In genomic region chr11:64286801-64287159, GRCh38 we compare ENCODE assay signal across 13 cellular contexts. TPM values are rescaled to one million over a fixed set of nuclear protein-coding genes. Genes with fewer than 3 reads are reported as not detected.
A peak's percentile ranks its signal among the peaks of the same experiment; 100 is the strongest.
DNase-seq lines count a peak whose midpoint lies in the region; ATAC-seq and TF ChIP-seq lines count a peak whose summit lies in the region.
"Had no signal": no experiment of that assay in that cellular context is flagged by ENCODE, and none has a peak within 500 bp of the region (broad histone marks: within the 10 kb centered on the region; RNA-seq: fewer than 3 reads in every experiment).

No MANE protein-coding gene starts in this region.

- H4K8ac ChIP-seq in IMR-90 (ENCODE audit: low read depth in 2 of 2, low read length in 2 of 2), result 0 out of 4 replicates have a peak overlapping the region, but pooled peaks of 1 of the 2 experiments have one; percentile 91

- no peak for TF ChIP-seq CTCF in SK-N-SH (IDR thresholded peaks at IDR 0.05)
- TF ChIP-seq CTCF in IMR-90 (conservative IDR thresholded peaks at IDR 0.05; ENCODE audit: low read depth, low read length), result no peak
- TF ChIP-seq CTCF in neural progenitor cell (IDR thresholded peaks at IDR 0.05), result no peak

- H3K9me3 Mint-ChIP-seq in activated naive CD8-positive, alpha-beta T cell treated with anti-CD3 and anti-CD28 coated beads, Interleukin-2, amount 50 U/mL, for 24 hours, result no peaks in the 10 kb centered on the region
- peaks cover 2% of the 10 kb centered on the region for H3K9me3 Mint-ChIP-seq in neural progenitor cell

- H2AK5ac ChIP-seq in IMR-90 (ENCODE audit: low read depth, low read length), result 0 out of 2 replicates have a peak overlapping the region, but pooled peaks have one; percentile 95

- H3K36me3 ChIP-seq in SK-N-SH (replicated peaks in 1 of 2; ENCODE audit: control insufficient read depth in 1 of 2, insufficient read depth in 2 of 2, low read length in 1 of 2) (peaks cover 0 to 6% of the 10 kb centered on the region in 2 experiments), IMR-90 (ENCODE audit: control insufficient read depth, insufficient read depth, low read length) (peaks cover 4% of the 10 kb centered on the region; the same call in 1 of the 2 replicates), neural progenitor cell (no peaks in the 10 kb centered on the region)

- no peak overlapping the region for H3K4ac ChIP-seq in IMR-90 (ENCODE audit: low read depth, low read length)

- no peak for TF ChIP-seq EP300 in SK-N-SH (IDR thresholded peaks at IDR 0.05; ENCODE audit: borderline replicate concordance in 1 of 2, low read depth in 1 of 2, low read length in 1 of 2)

- no peak overlapping the region for H3K14ac ChIP-seq in IMR-90 (replicated peaks; ENCODE audit: low read depth, low read length)

- H2AFZ ChIP-seq in SK-N-SH (ENCODE audit: low read depth), result no peak overlapping the region
- H2AFZ ChIP-seq in IMR-90 (replicated peaks; ENCODE audit: low read length, poor library complexity), result peak overlapping the region; percentile 93
- H2AFZ ChIP-seq in neural progenitor cell (replicated peaks), result no peak overlapping the region

- H3K56ac ChIP-seq in IMR-90 (ENCODE audit: extremely low read depth, insufficient read depth, low read length), result no peak overlapping the region

- ATAC-seq in SK-N-SH treated with all-trans-retinoic acid at 6 μM for 48 hours (no peak), IMR-90 (ENCODE audit: low read depth) (no peak), GM19035 (IDR thresholded peaks at IDR 0.05; ENCODE audit: unreplicated experiment) (no peak)
- ATAC-seq in activated naive CD8-positive, alpha-beta T cell treated with anti-CD3 and anti-CD28 coated beads, Interleukin-2, amount 50 U/mL, for 24 hours, result no peak

- H2BK15ac ChIP-seq in IMR-90 (ENCODE audit: low read depth, low read length), result no peak overlapping the region

- H3K9me2 ChIP-seq in SK-N-SH, result no peaks in the 10 kb centered on the region

- H2AK9ac ChIP-seq in IMR-90 (replicated peaks; ENCODE audit: low read depth, low read length, poor library complexity), result peak overlapping the region; percentile 99

- H3K9me1 ChIP-seq in IMR-90 (ENCODE audit: insufficient read depth, low read length), result peaks cover 5% of the 10 kb centered on the region; the same call in 1 of the 2 replicates

- H3K4me1 Mint-ChIP-seq in activated naive CD8-positive, alpha-beta T cell treated with anti-CD3 and anti-CD28 coated beads, Interleukin-2, amount 50 U/mL, for 24 hours, result peaks cover 21% of the 10 kb centered on the region
- peaks cover 20% of the 10 kb centered on the region for H3K4me1 Mint-ChIP-seq in neural progenitor cell

- CTCF ChIA-PET in SK-N-SH (lab: Yijun Ruan, JAX) (interaction anchor here (1.0 to 12.2 kb wide), 5 partner anchors 15 to 364 kb away, joined by 3 to 196 read pairs (median 4); partner anchors contain the start of genes CATSPERZ and ESRRA), IMR-90 (lab: Yijun Ruan, JAX) (no interaction called here)

- peaks cover 5% of the 10 kb centered on the region for H3K36me3 Mint-ChIP-seq in activated naive CD8-positive, alpha-beta T cell treated with anti-CD3 and anti-CD28 coated beads, Interleukin-2, amount 50 U/mL, for 24 hours (ENCODE audit: low read depth)
- peaks cover 7% of the 10 kb centered on the region for H3K36me3 Mint-ChIP-seq in neural progenitor cell

- no TSS peak for BruUV-seq in IMR-90 (replicated peaks; lab: Mats Ljungman, UMichigan)

- POLR2A ChIA-PET in SK-N-SH (lab: Yijun Ruan, JAX), result no interaction called here
- POLR2A ChIA-PET in IMR-90 (lab: Charles Lee; ENCODE audit: unreplicated experiment), result no interaction called here

- H4K91ac ChIP-seq in IMR-90 (ENCODE audit: insufficient read depth, low read depth, low read length), result no peak overlapping the region

- H3K4me2 ChIP-seq in SK-N-SH (peak overlapping the region; percentile 100), IMR-90 (ENCODE audit: low read depth, low read length) (no peak overlapping the region), neural progenitor cell (no peak overlapping the region)

- no peak for TF ChIP-seq RAD21 in SK-N-SH (IDR thresholded peaks at IDR 0.05; ENCODE audit: low read length)
- TF ChIP-seq RAD21 in IMR-90 (IDR thresholded peaks at IDR 0.05; ENCODE audit: low read length), result no peak

- peak overlapping the region; percentile 80 for H3K4me3 Mint-ChIP-seq in activated naive CD8-positive, alpha-beta T cell treated with anti-CD3 and anti-CD28 coated beads, Interleukin-2, amount 50 U/mL, for 24 hours
- peak overlapping the region; percentile 87 for H3K4me3 Mint-ChIP-seq in neural progenitor cell

- dilution Hi-C loops in IMR-90 (cut with HindIII; ENCODE audit: low sequenced_read_pairs, unreplicated experiment), result no loop called here

- peaks cover 15 to 39% of the 10 kb centered on the region in 2 experiments for H3K79me1 ChIP-seq in IMR-90 (ENCODE audit: low read depth in 1 of 2, low read length in 2 of 2)

- H3K4me1 ChIP-seq in SK-N-SH (ENCODE audit: control insufficient read depth in 1 of 2, insufficient read depth in 2 of 2, low read depth in 1 of 2, low read length in 1 of 2) (peaks cover 8 to 29% of the 10 kb centered on the region in 2 experiments; a peak in 2 of 4 replicates), IMR-90 (ENCODE audit: control insufficient read depth, insufficient read depth, low read length) (peaks cover 10% of the 10 kb centered on the region), neural progenitor cell (peaks cover 9% of the 10 kb centered on the region)

- peak overlapping the region in 1 of 2 experiments; percentile 95; a peak in 2 of 4 replicates for H3K4me3 ChIP-seq in SK-N-SH (ENCODE audit: low read depth in 2 of 2, low read length in 1 of 2)
- H3K4me3 ChIP-seq in IMR-90 (ENCODE audit: insufficient read depth, low read depth, low read length), result no peak overlapping the region
- no peak overlapping the region for H3K4me3 ChIP-seq in neural progenitor cell

- TF ChIP-seq POLR2A in IMR-90 (IDR thresholded peaks at IDR 0.05; ENCODE audit: low read depth, low read length), result no peak

- no peaks in the 10 kb centered on the region for H4K20me1 ChIP-seq in SK-N-SH (ENCODE audit: insufficient read depth)
- peaks cover 5% of the 10 kb centered on the region; the same call in 1 of the 2 replicates for H4K20me1 ChIP-seq in IMR-90 (ENCODE audit: insufficient read depth, low read length)
- peaks cover 18% of the 10 kb centered on the region for H4K20me1 ChIP-seq in neural progenitor cell (ENCODE audit: low read depth)

- H3K79me2 ChIP-seq in SK-N-SH (ENCODE audit: insufficient read depth), result peaks cover 28% of the 10 kb centered on the region
- peaks cover 3% of the 10 kb centered on the region for H3K79me2 ChIP-seq in neural progenitor cell (ENCODE audit: low read depth)

- H3K9ac ChIP-seq in SK-N-SH (no peak overlapping the region), IMR-90 (ENCODE audit: low read depth, low read length) (no peak overlapping the region), neural progenitor cell (no peak overlapping the region)

- DNase-seq in SK-N-SH (no peak), IMR-90 (no peak), neural progenitor cell (ENCODE audit: low spot score) (no peak), ecto neural progenitor cell (ENCODE audit: low spot score) (no peak), NCI-H1105 (lab: John Stamatoyannopoulos, UW) (no peak)
- no peak for DNase-seq in activated naive CD8-positive, alpha-beta T cell treated with anti-CD3 and anti-CD28 coated beads, Interleukin-2, amount 50 U/mL, for 24 hours
- DNase-seq: EL, stomach had no signal

- no peak overlapping the region for H2BK5ac ChIP-seq in IMR-90 (ENCODE audit: low read depth, low read length, poor library complexity, severe bottlenecking)

- H2BK20ac ChIP-seq in IMR-90 (ENCODE audit: low read depth, low read length), result no peak overlapping the region

- H3F3A ChIP-seq in SK-N-SH (replicated peaks; ENCODE audit: insufficient read depth), result peaks cover 16% of the 10 kb centered on the region
- H3F3A ChIP-seq in neural progenitor cell (ENCODE audit: low read depth), result peaks cover 4% of the 10 kb centered on the region

- no peaks in the 10 kb centered on the region for H3K9me3 ChIP-seq in SK-N-SH
- no peaks in the 10 kb centered on the region for H3K9me3 ChIP-seq in IMR-90 (ENCODE audit: control insufficient read depth, insufficient read depth, low read length)
- H3K9me3 ChIP-seq in neural progenitor cell (ENCODE audit: low read depth), result no peaks in the 10 kb centered on the region
- H3K9me3 ChIP-seq: stomach had no signal

- peaks cover 9% of the 10 kb centered on the region; the same call in 1 of the 2 replicates for H3K27me3 ChIP-seq in SK-N-SH (ENCODE audit: insufficient read depth)
- peaks cover 18% of the 10 kb centered on the region for H3K27me3 ChIP-seq in IMR-90 (ENCODE audit: control insufficient read depth, insufficient read depth, low read length)
- H3K27me3 ChIP-seq in neural progenitor cell, result peaks cover 34% of the 10 kb centered on the region

- 95% methylated on average over 9 of the region's 9 CpGs for WGBS in SK-N-SH (ENCODE audit: low lambda C conversion rate)
- 80% methylated on average over 2 of the region's 9 CpGs; no CpG with 5 or more reads in 1 of the 2 experiments for WGBS in IMR-90 (ENCODE audit: extremely low coverage in 2 of 2, insufficient read length in 1 of 2), 2 experiments

- in situ Hi-C loops in IMR-90 (cut with MboI; ENCODE audit: low sequenced_read_pairs), result no loop called here

- intact Hi-C loops in IMR-90 (cut with micrococcal nuclease), result no loop called here

- H3K27ac ChIP-seq in SK-N-SH (ENCODE audit: low read depth in 2 of 2, low read length in 1 of 2) (no peak overlapping the region), IMR-90 (ENCODE audit: insufficient read depth, low read length) (no peak overlapping the region), neural progenitor cell (no peak overlapping the region)

- H2BK120ac ChIP-seq in IMR-90 (ENCODE audit: low read depth, low read length), result no peak overlapping the region

- no peak overlapping the region for H3K23ac ChIP-seq in IMR-90 (ENCODE audit: low read depth, low read length)

- peak overlapping the region; percentile 61 for H3K27ac Mint-ChIP-seq in activated naive CD8-positive, alpha-beta T cell treated with anti-CD3 and anti-CD28 coated beads, Interleukin-2, amount 50 U/mL, for 24 hours
- no peak overlapping the region for H3K27ac Mint-ChIP-seq in neural progenitor cell

- no peak overlapping the region for H4K5ac ChIP-seq in IMR-90 (ENCODE audit: low read depth, low read length)

- H3K18ac ChIP-seq in IMR-90 (ENCODE audit: low read depth, low read length), result no peak overlapping the region

- peaks cover 9% of the 10 kb centered on the region for H3K27me3 Mint-ChIP-seq in activated naive CD8-positive, alpha-beta T cell treated with anti-CD3 and anti-CD28 coated beads, Interleukin-2, amount 50 U/mL, for 24 hours
- peaks cover 30% of the 10 kb centered on the region for H3K27me3 Mint-ChIP-seq in neural progenitor cell (ENCODE audit: insufficient read depth, low read depth)

RNA-seq across cellular contexts. Expression of gene GPR137, which starts 1.1 kb away (rescaled TPM):
- polyA plus RNA-seq in SK-N-SH (2012; rRNA removed) (29.9 and 32.9 TPM in 2 replicates), IMR-90 (2012; rRNA removed) (26.0 and 31.8 TPM in 2 replicates)
- 14.3 and 21.2 TPM in 2 replicates for polyA plus RNA-seq in SK-N-SH (2012; cell fraction: cytosol; rRNA removed)
- polyA plus RNA-seq in SK-N-SH (2012; cell fraction: nucleus; rRNA removed), result 84.7 and 89.1 TPM in 2 replicates
- total RNA-seq in IMR-90 (2012; rRNA removed) (2.8 and 3.6 TPM in 2 replicates), neural progenitor cell (ENCODE audit: low replicate concordance) (4.9 and 30.8 TPM in 2 replicates)
- polyA plus RNA-seq in IMR-90 (2012; cell fraction: cytosol; rRNA removed), result 21.0 and 34.1 TPM in 2 replicates
- polyA plus RNA-seq in IMR-90 (2012; cell fraction: nucleus; rRNA removed; ENCODE audit: low replicate concordance), result 40.1 and 102 TPM in 2 replicates

RNA-seq across cellular contexts. Expression of gene BAD, which starts 2.3 kb away (rescaled TPM):
- polyA plus RNA-seq in SK-N-SH (2012; rRNA removed) (75.6 and 80.9 TPM in 2 replicates), IMR-90 (2012; rRNA removed) (68.0 and 88.6 TPM in 2 replicates)
- polyA plus RNA-seq in SK-N-SH (2012; cell fraction: cytosol; rRNA removed), result 48.5 and 72.0 TPM in 2 replicates
- polyA plus RNA-seq in SK-N-SH (2012; cell fraction: nucleus; rRNA removed), result 36.9 and 63.9 TPM in 2 replicates
- total RNA-seq in IMR-90 (2012; rRNA removed) (27.5 and 30.3 TPM in 2 replicates), neural progenitor cell (ENCODE audit: low replicate concordance) (19.0 and 49.6 TPM in 2 replicates)
- 47.7 and 81.8 TPM in 2 replicates for polyA plus RNA-seq in IMR-90 (2012; cell fraction: cytosol; rRNA removed)
- 24.4 and 39.1 TPM in 2 replicates for polyA plus RNA-seq in IMR-90 (2012; cell fraction: nucleus; rRNA removed; ENCODE audit: low replicate concordance)

RNA-seq across cellular contexts. Expression of gene KCNK4, which starts 4.3 kb away (rescaled TPM):
- polyA plus RNA-seq in SK-N-SH (2012; rRNA removed), result 0.13 and 0.16 TPM in 2 replicates
- polyA plus RNA-seq in SK-N-SH (2012; cell fraction: cytosol; rRNA removed), result 0.24 TPM in 1 of 2 replicates, not detected in the other
- polyA plus RNA-seq in SK-N-SH (2012; cell fraction: nucleus; rRNA removed), result 0.93 and 1.1 TPM in 2 replicates
- not detected in 2 replicates for total RNA-seq in IMR-90 (2012; rRNA removed)
- polyA plus RNA-seq in IMR-90 (2012; rRNA removed), result not detected in 2 replicates
- polyA plus RNA-seq in IMR-90 (2012; cell fraction: cytosol; rRNA removed), result 0.05 TPM in 1 of 2 replicates, not detected in the other
- polyA plus RNA-seq in IMR-90 (2012; cell fraction: nucleus; rRNA removed; ENCODE audit: low replicate concordance), result 0.22 and 0.38 TPM in 2 replicates
- total RNA-seq in neural progenitor cell (ENCODE audit: low replicate concordance), result 0.19 TPM in 1 of 2 replicates, not detected in the other
- total RNA-seq: HT1080; myocyte; stomach; T-helper 2 cell treated with Interferon-gamma antibody and Interleukin-4, amounts not matched to agents 100 ng/mL and 5 ng/mL, for 36 hours had no signal
- polyA plus RNA-seq: stomach had no signal

RNA-seq across cellular contexts. Expression of gene CATSPERZ, which starts 13.4 kb away (rescaled TPM):
- polyA plus RNA-seq in SK-N-SH (2012; rRNA removed) (0.54 and 0.67 TPM in 2 replicates), IMR-90 (2012; rRNA removed) (not detected in 2 replicates)
- polyA plus RNA-seq in SK-N-SH (2012; cell fraction: cytosol; rRNA removed), result 0.26 and 0.49 TPM in 2 replicates
- 2.4 and 5.9 TPM in 2 replicates for polyA plus RNA-seq in SK-N-SH (2012; cell fraction: nucleus; rRNA removed)
- total RNA-seq in IMR-90 (2012; rRNA removed) (not detected in 2 replicates), neural progenitor cell (ENCODE audit: low replicate concordance) (0.22 TPM in 1 of 2 replicates, not detected in the other)
- 0.40 TPM in 1 of 2 replicates, not detected in the other for polyA plus RNA-seq in IMR-90 (2012; cell fraction: cytosol; rRNA removed)
- 0.34 TPM in 1 of 2 replicates, not detected in the other for polyA plus RNA-seq in IMR-90 (2012; cell fraction: nucleus; rRNA removed; ENCODE audit: low replicate concordance)
- total RNA-seq: myocyte; T-helper 2 cell treated with Interferon-gamma antibody and Interleukin-4, amounts not matched to agents 100 ng/mL and 5 ng/mL, for 36 hours had no signal

RNA-seq across cellular contexts. Expression of gene ESRRA, which starts 18.5 kb away (rescaled TPM):
- polyA plus RNA-seq in SK-N-SH (2012; rRNA removed), result 27.8 and 31.7 TPM in 2 replicates
- polyA plus RNA-seq in SK-N-SH (2012; cell fraction: cytosol; rRNA removed), result 24.0 and 31.6 TPM in 2 replicates
- 42.5 and 71.4 TPM in 2 replicates for polyA plus RNA-seq in SK-N-SH (2012; cell fraction: nucleus; rRNA removed)
- 10.2 and 10.3 TPM in 2 replicates for total RNA-seq in IMR-90 (2012; rRNA removed)
- 15.0 and 15.8 TPM in 2 replicates for polyA plus RNA-seq in IMR-90 (2012; rRNA removed)
- 18.8 and 20.4 TPM in 2 replicates for polyA plus RNA-seq in IMR-90 (2012; cell fraction: cytosol; rRNA removed)
- polyA plus RNA-seq in IMR-90 (2012; cell fraction: nucleus; rRNA removed; ENCODE audit: low replicate concordance), result 16.3 and 44.0 TPM in 2 replicates
- total RNA-seq in neural progenitor cell (ENCODE audit: low replicate concordance), result 5.5 and 22.0 TPM in 2 replicates
